ENCODE assay signal across 19 cellular contexts in the genomic region with DNA sequence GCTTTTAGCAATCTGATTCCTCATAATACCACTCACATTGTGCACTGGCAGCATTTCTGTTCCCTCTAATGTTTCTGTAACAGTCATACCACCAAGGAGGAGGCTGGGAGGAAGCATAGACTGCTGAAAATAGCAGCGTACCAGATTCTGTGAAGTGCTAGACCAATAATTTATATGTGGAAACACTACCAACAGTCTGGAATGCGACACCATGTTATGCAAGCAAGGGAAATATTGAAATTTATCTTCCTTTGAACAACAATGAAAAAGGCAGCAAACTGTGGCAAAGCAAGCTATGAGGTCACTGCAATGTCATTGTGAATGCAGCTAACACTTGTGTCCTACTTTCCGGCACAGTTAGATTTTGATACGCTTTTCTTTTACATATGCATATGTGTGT.
DNase-seq lines count a peak whose midpoint lies in the region; ATAC-seq, FAIRE-seq and TF ChIP-seq lines count a peak whose summit lies in the region.
"Had no signal": no experiment of that assay in that cellular context is flagged by ENCODE, and none has a peak within 500 bp of the region (broad histone marks: within the 10 kb centered on the region; RNA-seq: fewer than 3 reads in every experiment).

No MANE protein-coding gene starts in this region.

- DNase-seq in H54 (ENCODE audit: insufficient read length, low spot score) (no peak), MV-4-11 (lab: John Stamatoyannopoulos, UW) (peak; percentile 52), dermis blood vessel endothelial cell (peak; percentile 42), mesenchymal stem cell (peak; percentile 19), small intestine (no peak)
- no peak for DNase-seq in activated T-helper 2 cell treated with anti-CD3 and anti-CD28 coated beads, Interferon-gamma antibody, Interleukin-2, Interleukin-4, amounts not matched to agents 10 μg/mL and 5 μg/mL and 100 μg/mL, durations not matched to agents 14 hours and 24 hours and 36 hours (ENCODE audit: low spot score)
- DNase-seq: ACHN; Caco-2; CD4-positive, CD25-positive, alpha-beta regulatory T cell; GM23248; NCI-H1105; NCI-H1694 treated with DMSO at 0.1 percent for 48 hours; NCI-H69; PC-3; SW 1271 had no signal

- H3K4me1 ChIP-seq in mesenchymal stem cell (ENCODE audit: control insufficient read depth, insufficient read depth, low read depth, low read length) = no peaks in the 10 kb centered on the region
- no peaks in the 10 kb centered on the region for H3K4me1 ChIP-seq in small intestine (ENCODE audit: control insufficient read depth in 2 of 2, insufficient read depth in 1 of 2, low read depth in 1 of 2, low read length in 1 of 2)
- H3K4me1 ChIP-seq: Caco-2 had no signal

- no peaks in the 10 kb centered on the region for H3K36me3 Mint-ChIP-seq in activated T-helper 2 cell treated with anti-CD3 and anti-CD28 coated beads, Interferon-gamma antibody, Interleukin-2, Interleukin-4, amounts not matched to agents 10 μg/mL and 5 μg/mL and 100 μg/mL, durations not matched to agents 14 hours and 24 hours and 36 hours (ENCODE audit: low read depth)
- H3K36me3 Mint-ChIP-seq: CD4-positive, CD25-positive, alpha-beta regulatory T cell had no signal

- H3K9me3 ChIP-seq in mesenchymal stem cell (ENCODE audit: control insufficient read depth, low read length) (peaks cover 5% of the 10 kb centered on the region), small intestine (ENCODE audit: control insufficient read depth, low read depth) (no peaks in the 10 kb centered on the region)
- H3K9me3 ChIP-seq: Caco-2 had no signal

- H3K27me3 Mint-ChIP-seq in activated T-helper 2 cell treated with anti-CD3 and anti-CD28 coated beads, Interferon-gamma antibody, Interleukin-2, Interleukin-4, amounts not matched to agents 10 μg/mL and 5 μg/mL and 100 μg/mL, durations not matched to agents 14 hours and 24 hours and 36 hours (ENCODE audit: low read depth) = no peaks in the 10 kb centered on the region

- no peak overlapping the region for H3K18ac ChIP-seq in mesenchymal stem cell (ENCODE audit: low read depth in 1 of 2, low read length in 2 of 2)

- 95% methylated on average over 3 of the region's 4 CpGs for WGBS in mesenchymal stem cell
- WGBS in small intestine, 3 donors = 79 to 88% (median 83%) methylated on average over 4 of the region's 4 CpGs

- no peak overlapping the region for H2AK5ac ChIP-seq in mesenchymal stem cell (ENCODE audit: low read length, severe bottlenecking)

- H4K91ac ChIP-seq in mesenchymal stem cell (ENCODE audit: low read length) = no peak overlapping the region

- no peaks in the 10 kb centered on the region for H3K27me3 ChIP-seq in mesenchymal stem cell (ENCODE audit: control insufficient read depth in 1 of 2, insufficient read depth in 1 of 2, low read length in 2 of 2)
- no peaks in the 10 kb centered on the region for H3K27me3 ChIP-seq in small intestine (ENCODE audit: control insufficient read depth in 2 of 2, insufficient read depth in 2 of 2, low read length in 2 of 2)

- H3K27ac Mint-ChIP-seq in activated T-helper 2 cell treated with anti-CD3 and anti-CD28 coated beads, Interferon-gamma antibody, Interleukin-2, Interleukin-4, amounts not matched to agents 10 μg/mL and 5 μg/mL and 100 μg/mL, durations not matched to agents 14 hours and 24 hours and 36 hours = no peak overlapping the region
- H3K27ac Mint-ChIP-seq: B cell; CD4-positive, CD25-positive, alpha-beta regulatory T cell had no signal

- no peak overlapping the region for H3K23ac ChIP-seq in mesenchymal stem cell (ENCODE audit: low read length in 2 of 2)

- H3K9ac ChIP-seq in mesenchymal stem cell (ENCODE audit: low read length) = no peak overlapping the region
- H3K9ac ChIP-seq: GM23248 had no signal

- ATAC-seq in GM21576 (IDR thresholded peaks at IDR 0.05; ENCODE audit: unreplicated experiment) = no peak
- no peak for ATAC-seq in GM19452 (IDR thresholded peaks at IDR 0.05; ENCODE audit: unreplicated experiment)
- ATAC-seq: HCT116, PC-3 had no signal

- no peak overlapping the region for H2AFZ ChIP-seq in mesenchymal stem cell (ENCODE audit: low read depth, low read length)
- H2AFZ ChIP-seq: GM23248 had no signal

- H3K4me3 Mint-ChIP-seq in activated T-helper 2 cell treated with anti-CD3 and anti-CD28 coated beads, Interferon-gamma antibody, Interleukin-2, Interleukin-4, amounts not matched to agents 10 μg/mL and 5 μg/mL and 100 μg/mL, durations not matched to agents 14 hours and 24 hours and 36 hours (ENCODE audit: low read depth) = no peak overlapping the region
- H3K4me3 Mint-ChIP-seq: B cell; CD4-positive, CD25-positive, alpha-beta regulatory T cell had no signal

- TF ChIP-seq POLR2A in H54 (IDR thresholded peaks at IDR 0.05; ENCODE audit: low read depth, low read length) = no peak

- no peak overlapping the region for H2BK5ac ChIP-seq in mesenchymal stem cell (ENCODE audit: low read depth, low read length, poor library complexity, severe bottlenecking)

- H3K36me3 ChIP-seq in mesenchymal stem cell (ENCODE audit: control insufficient read depth in 1 of 2, insufficient read depth in 2 of 2, low read depth in 1 of 2, low read length in 2 of 2) (no peaks in the 10 kb centered on the region), small intestine (ENCODE audit: control insufficient read depth in 2 of 2, insufficient read depth in 2 of 2, low read length in 2 of 2) (no peaks in the 10 kb centered on the region)

- H4K8ac ChIP-seq in mesenchymal stem cell (ENCODE audit: low read length) = no peak overlapping the region

- H3K4me3 ChIP-seq in mesenchymal stem cell (ENCODE audit: insufficient read depth in 1 of 2, low read depth in 1 of 2, low read length in 2 of 2) (no peak overlapping the region), small intestine (ENCODE audit: low read depth in 1 of 2, low read length in 2 of 2) (no peak overlapping the region)
- H3K4me3 ChIP-seq: GM23248 had no signal

- no peaks in the 10 kb centered on the region for H3K79me1 ChIP-seq in mesenchymal stem cell (replicated peaks; ENCODE audit: low read length, poor library complexity, severe bottlenecking)

- no peaks in the 10 kb centered on the region for H3K9me3 Mint-ChIP-seq in activated T-helper 2 cell treated with anti-CD3 and anti-CD28 coated beads, Interferon-gamma antibody, Interleukin-2, Interleukin-4, amounts not matched to agents 10 μg/mL and 5 μg/mL and 100 μg/mL, durations not matched to agents 14 hours and 24 hours and 36 hours
- H3K9me3 Mint-ChIP-seq: CD4-positive, CD25-positive, alpha-beta regulatory T cell had no signal

- H3K14ac ChIP-seq in mesenchymal stem cell (ENCODE audit: low read length in 2 of 2) = no peak overlapping the region

- no peak overlapping the region for H2BK12ac ChIP-seq in mesenchymal stem cell (ENCODE audit: low read length in 2 of 2)

- FAIRE-seq in H54 (lab: Jason Lieb, UNC) (peak; percentile 80), small intestine (lab: Jason Lieb, UNC) (no peak)

- H3K4me2 ChIP-seq in mesenchymal stem cell (ENCODE audit: low read length, poor library complexity, severe bottlenecking) = no peak overlapping the region

- H3K27ac ChIP-seq in mesenchymal stem cell (ENCODE audit: low read length, poor library complexity, severe bottlenecking) = no peak overlapping the region
- no peak overlapping the region for H3K27ac ChIP-seq in small intestine (ENCODE audit: low read depth in 1 of 2, low read length in 1 of 2)
- H3K27ac ChIP-seq: GM23248 had no signal

- H3K4me1 Mint-ChIP-seq in activated T-helper 2 cell treated with anti-CD3 and anti-CD28 coated beads, Interferon-gamma antibody, Interleukin-2, Interleukin-4, amounts not matched to agents 10 μg/mL and 5 μg/mL and 100 μg/mL, durations not matched to agents 14 hours and 24 hours and 36 hours (ENCODE audit: low read depth) = no peaks in the 10 kb centered on the region
- H3K4me1 Mint-ChIP-seq: B cell; CD4-positive, CD25-positive, alpha-beta regulatory T cell had no signal

- no peak overlapping the region for H3K4ac ChIP-seq in mesenchymal stem cell (ENCODE audit: low read depth in 1 of 2, low read length in 2 of 2)

- H2BK15ac ChIP-seq in mesenchymal stem cell (ENCODE audit: low read depth, poor library complexity, severe bottlenecking) = no peak overlapping the region

- intact Hi-C loops in activated T-helper 2 cell treated with anti-CD3 and anti-CD28 coated beads, Interferon-gamma antibody, Interleukin-2, Interleukin-4, amounts not matched to agents 10 μg/mL and 5 μg/mL and 100 μg/mL, durations not matched to agents 14 hours and 24 hours and 36 hours (cut with micrococcal nuclease) = no loop called here

- no peak overlapping the region for H2BK120ac ChIP-seq in mesenchymal stem cell (ENCODE audit: low read depth, low read length)

Comparison
In these comparisons a context has a peak if more than half of its experiments do, and no peak if none do; other contexts are left out.
1. DNase-seq: peak in MV-4-11 (single experiment), dermis blood vessel endothelial cell (single experiment) and mesenchymal stem cell (single experiment); none in H54 (single experiment), small intestine (single experiment) and activated T-helper 2 cell treated with anti-CD3 and anti-CD28 coated beads, Interferon-gamma antibody, Interleukin-2, Interleukin-4, amounts not matched to agents 10 μg/mL and 5 μg/mL and 100 μg/mL, durations not matched to agents 14 hours and 24 hours and 36 hours (single experiment).